ENCODE assay signal across 9 cellular contexts in the genomic region with DNA sequence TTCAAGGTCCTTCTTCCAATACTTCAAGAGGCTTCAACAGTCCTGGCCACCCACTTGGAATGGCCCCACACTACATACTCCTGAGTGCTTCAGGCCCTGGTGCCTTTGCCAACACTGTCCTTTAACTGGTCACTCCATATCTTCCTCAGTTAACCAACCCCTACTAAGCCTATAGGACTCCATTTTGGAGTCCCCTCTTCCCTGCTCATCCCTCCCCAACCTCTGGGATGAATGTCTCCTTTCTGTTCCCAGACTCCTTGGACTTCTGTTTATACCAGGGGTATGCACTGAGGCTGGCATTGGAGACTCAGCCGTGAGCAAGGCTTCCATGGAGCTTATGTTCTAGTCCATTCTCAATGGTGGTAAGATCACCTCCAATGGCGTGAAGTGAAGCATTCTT. TPM values are rescaled to one million over a fixed set of nuclear protein-coding genes. Genes with fewer than 3 reads are reported as not detected.
A peak's percentile ranks its signal among the peaks of the same experiment; 100 is the strongest.
DNase-seq lines count a peak whose midpoint lies in the region; ATAC-seq and TF ChIP-seq lines count a peak whose summit lies in the region.
"Had no signal": no experiment of that assay in that cellular context is flagged by ENCODE, and none has a peak within 500 bp of the region (broad histone marks: within the 10 kb centered on the region; RNA-seq: fewer than 3 reads in every experiment).

No MANE protein-coding gene starts in this region.

- no peak overlapping the region for H3K4me3 ChIP-seq in parathyroid adenoma (ENCODE audit: low read depth, low read length)

- H3K9me3 Mint-ChIP-seq in stimulated activated naive CD8-positive, alpha-beta T cell treated with anti-CD3 and anti-CD28 coated beads, Interleukin-15, Interleukin-2, amounts not matched to agents 100 ng/mL and 50 ng/mL, for 24 hours: no peaks in the 10 kb centered on the region
- H3K9me3 Mint-ChIP-seq in endothelial cell (ENCODE audit: unreplicated experiment) (no peaks in the 10 kb centered on the region), HFFc6 (no peaks in the 10 kb centered on the region)

- DNase-seq in stimulated activated naive CD8-positive, alpha-beta T cell treated with anti-CD3 and anti-CD28 coated beads, Interleukin-15, Interleukin-2, amounts not matched to agents 100 U/mL and 50 U/mL, for 24 hours: no peak
- no peak for DNase-seq in endothelial cell (ENCODE audit: low spot score)
- DNase-seq in GOT3 (lab: John Stamatoyannopoulos, UW): no peak
- no peak for DNase-seq in NCI-H446 treated with DMSO at 0.1 percent for 48 hours (lab: John Stamatoyannopoulos, UW)
- DNase-seq in HFFc6: no peak

- H3K27me3 Mint-ChIP-seq in stimulated activated naive CD8-positive, alpha-beta T cell treated with anti-CD3 and anti-CD28 coated beads, Interleukin-15, Interleukin-2, amounts not matched to agents 100 ng/mL and 50 ng/mL, for 24 hours: no peaks in the 10 kb centered on the region
- peaks cover 11% of the 10 kb centered on the region for H3K27me3 Mint-ChIP-seq in endothelial cell (ENCODE audit: unreplicated experiment)
- H3K27me3 Mint-ChIP-seq in HFFc6 (ENCODE audit: insufficient read depth): peaks cover 11% of the 10 kb centered on the region

- peaks cover 9% of the 10 kb centered on the region for H3K4me1 ChIP-seq in parathyroid adenoma

- no peaks in the 10 kb centered on the region for H3K36me3 ChIP-seq in parathyroid adenoma (ENCODE audit: control insufficient read depth, insufficient read depth, low read length)

- no peaks in the 10 kb centered on the region for H3K9me3 ChIP-seq in parathyroid adenoma (ENCODE audit: control insufficient read depth, low read length)

- no peak overlapping the region for H2AFZ ChIP-seq in parathyroid adenoma

- TF ChIP-seq CTCF in endothelial cell (IDR thresholded peaks at IDR 0.05; ENCODE audit: unreplicated experiment): no peak
- TF ChIP-seq CTCF in parathyroid adenoma (IDR thresholded peaks at IDR 0.05): no peak
- no peak for TF ChIP-seq CTCF in HFFc6 (IDR thresholded peaks at IDR 0.05)

- no peaks in the 10 kb centered on the region for H3K27me3 ChIP-seq in parathyroid adenoma (ENCODE audit: control insufficient read depth, insufficient read depth, low read length)

- no peak overlapping the region for H3K9ac ChIP-seq in parathyroid adenoma

- no peak overlapping the region for H3K4me2 ChIP-seq in parathyroid adenoma (ENCODE audit: low read length)

- H3K27ac Mint-ChIP-seq in stimulated activated naive CD8-positive, alpha-beta T cell treated with anti-CD3 and anti-CD28 coated beads, Interleukin-15, Interleukin-2, amounts not matched to agents 100 ng/mL and 50 ng/mL, for 24 hours: peak overlapping the region; percentile 78
- H3K27ac Mint-ChIP-seq in endothelial cell (ENCODE audit: unreplicated experiment) (peak overlapping the region; percentile 20), HFFc6 (no peak overlapping the region)

- H3K27ac ChIP-seq in parathyroid adenoma: peak overlapping the region; percentile 16
- H3K27ac ChIP-seq: C4-2B had no signal

- peaks cover 90% of the 10 kb centered on the region for H3K4me1 Mint-ChIP-seq in stimulated activated naive CD8-positive, alpha-beta T cell treated with anti-CD3 and anti-CD28 coated beads, Interleukin-15, Interleukin-2, amounts not matched to agents 100 ng/mL and 50 ng/mL, for 24 hours (ENCODE audit: low read depth)
- H3K4me1 Mint-ChIP-seq in endothelial cell (ENCODE audit: unreplicated experiment) (peaks cover 58% of the 10 kb centered on the region), HFFc6 (ENCODE audit: low read depth) (peaks cover 49% of the 10 kb centered on the region)

- H3K79me2 ChIP-seq in parathyroid adenoma: peaks cover 52% of the 10 kb centered on the region

- no peak overlapping the region for H3K4me3 Mint-ChIP-seq in stimulated activated naive CD8-positive, alpha-beta T cell treated with anti-CD3 and anti-CD28 coated beads, Interleukin-15, Interleukin-2, amounts not matched to agents 100 ng/mL and 50 ng/mL, for 24 hours
- no peak overlapping the region for H3K4me3 Mint-ChIP-seq in endothelial cell (ENCODE audit: unreplicated experiment)
- no peak overlapping the region for H3K4me3 Mint-ChIP-seq in HFFc6

- ATAC-seq in stimulated activated naive CD8-positive, alpha-beta T cell treated with anti-CD3 and anti-CD28 coated beads, Interleukin-15, Interleukin-2, amounts not matched to agents 100 U/mL and 50 U/mL, for 24 hours: no peak
- no peak for ATAC-seq in activated CD4-positive, CD25-positive, alpha-beta regulatory T cell treated with anti-CD3 and anti-CD28 coated beads, Interleukin-2, amount 50 U/mL, for 24 hours

- peaks cover 85% of the 10 kb centered on the region for H3K36me3 Mint-ChIP-seq in stimulated activated naive CD8-positive, alpha-beta T cell treated with anti-CD3 and anti-CD28 coated beads, Interleukin-15, Interleukin-2, amounts not matched to agents 100 ng/mL and 50 ng/mL, for 24 hours (ENCODE audit: low read depth)
- peaks cover 15% of the 10 kb centered on the region for H3K36me3 Mint-ChIP-seq in endothelial cell (ENCODE audit: low read depth, unreplicated experiment)
- H3K36me3 Mint-ChIP-seq in HFFc6 (ENCODE audit: low read depth): peaks cover 39% of the 10 kb centered on the region

RNA-seq across cellular contexts. Expression of a gene that starts 33.6 kb away (rescaled TPM):
- total RNA-seq in endothelial cell (ENCODE audit: unreplicated experiment): not detected
- total RNA-seq in HFFc6 (2021; fragmentation: NEBNext Ultra II Directional; extraction: Animal tissue kit (Norgen Biotek cat#: 25700)): not detected

RNA-seq across cellular contexts. Expression of a gene that starts 51.3 kb away (rescaled TPM):
- total RNA-seq in endothelial cell (ENCODE audit: unreplicated experiment): 52.9 TPM
- total RNA-seq in HFFc6 (2021; fragmentation: NEBNext Ultra II Directional; extraction: Animal tissue kit (Norgen Biotek cat#: 25700)): 100 to 1,000 TPM; 111 to 122 (median 117) TPM
